In genomic region chr20:40265872-40266533, GRCh38 we compare ENCODE assay signal across 8 cellular contexts.
DNase-seq lines count a peak whose midpoint lies in the region; ATAC-seq and TF ChIP-seq lines count a peak whose summit lies in the region.

No MANE protein-coding gene starts in this region.

- peak; percentile 20 for DNase-seq in NCI-H2196 (lab: John Stamatoyannopoulos, UW; ENCODE audit: unreplicated experiment)
- no peak for DNase-seq in NCI-H2196 treated with DMSO at 0.1 percent for 48 hours (lab: John Stamatoyannopoulos, UW; ENCODE audit: unreplicated experiment)
- peak; percentile 44 for DNase-seq in SK-N-DZ (ENCODE audit: low spot score)
- peak in 24 of 42 donors; percentile 17 to 75 (median 38) for DNase-seq in head of caudate nucleus
- DNase-seq in suprapubic skin (ENCODE audit: low spot score in 2 of 2): no peak
- DNase-seq in activated CD4-positive, alpha-beta T cell treated with anti-CD3 and anti-CD28 coated beads, Interleukin-2, amount 50 U/mL, for 1 hour: no peak
- no peak for DNase-seq in G401 (ENCODE audit: low spot score)

- H3K9me3 ChIP-seq in suprapubic skin: no peaks in the 10 kb centered on the region

- TF ChIP-seq EP300 in suprapubic skin (IDR thresholded peaks at IDR 0.05): no peak

- TF ChIP-seq CTCF in suprapubic skin (IDR thresholded peaks at IDR 0.05): peak; percentile 24 to 30

- intact Hi-C loops in head of caudate nucleus (cut with DNase I): loop anchor here (5.0 kb wide), 1 partner anchor 426 kb away; no protein-coding TSS in a partner anchor

- in situ Hi-C loops in G401 (cut with HindIII; ENCODE audit: low sequenced_read_pairs): no loop called here

- peaks cover 3% of the 10 kb centered on the region for H3K4me1 ChIP-seq in suprapubic skin

- H3K4me3 ChIP-seq in suprapubic skin: no peak overlapping the region

- H3K27ac ChIP-seq in suprapubic skin: no peak overlapping the region

- no peak for TF ChIP-seq POLR2A in suprapubic skin (IDR thresholded peaks at IDR 0.05)

- WGBS in suprapubic skin: 71% methylated on average over 6 of the region's 6 CpGs

- H3K36me3 ChIP-seq in suprapubic skin: no peaks in the 10 kb centered on the region

- no peaks in the 10 kb centered on the region for H3K27me3 ChIP-seq in suprapubic skin

- ATAC-seq in HG03175 (IDR thresholded peaks at IDR 0.05; ENCODE audit: unreplicated experiment): no peak

Comparison
In these comparisons a context has a peak if more than half of its experiments do, and no peak if none do; other contexts are left out.
1. DNase-seq: peak in NCI-H2196 (single experiment), SK-N-DZ (single experiment) and head of caudate nucleus (24 of 42); none in NCI-H2196 treated with DMSO at 0.1 percent for 48 hours (single experiment), suprapubic skin (0 of 2), activated CD4-positive, alpha-beta T cell treated with anti-CD3 and anti-CD28 coated beads, Interleukin-2, amount 50 U/mL, for 1 hour (single experiment) and G401 (single experiment).